Comparison of ENCODE assay signal across 16 cellular contexts in the genomic region with DNA sequence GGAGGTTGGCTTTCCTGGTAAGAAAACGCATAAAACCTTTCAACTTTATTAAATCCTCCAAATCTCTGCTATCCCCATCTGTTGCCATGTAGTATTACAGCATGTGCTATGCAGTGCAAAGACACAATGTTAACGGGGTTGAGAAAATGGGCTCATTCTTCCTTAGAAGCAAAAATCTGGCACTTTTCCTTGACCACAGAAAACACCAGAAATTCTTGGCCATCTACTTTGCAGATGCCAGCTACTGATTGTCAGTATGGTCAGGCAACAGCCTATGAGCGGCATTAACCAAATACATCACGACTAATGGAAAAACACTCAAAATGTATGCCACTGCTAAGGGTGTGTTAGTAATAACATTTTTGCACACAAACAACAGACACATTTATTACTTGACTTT.
DNase-seq lines count a peak whose midpoint lies in the region; ATAC-seq and TF ChIP-seq lines count a peak whose summit lies in the region.
"Had no signal": no experiment of that assay in that cellular context is flagged by ENCODE, and none has a peak within 500 bp of the region (broad histone marks: within the 10 kb centered on the region; RNA-seq: fewer than 3 reads in every experiment).

No MANE protein-coding gene starts in this region.

- no peaks in the 10 kb centered on the region for H3K4me1 ChIP-seq in heart right ventricle
- H3K4me1 ChIP-seq: Peyer's patch had no signal

- intact Hi-C loops in heart right ventricle (cut with DNase I): no loop called here

- H3K36me3 ChIP-seq in heart right ventricle: no peaks in the 10 kb centered on the region
- H3K36me3 ChIP-seq: Peyer's patch had no signal

- no peak for ATAC-seq in GM18498 (IDR thresholded peaks at IDR 0.05; ENCODE audit: unreplicated experiment)
- ATAC-seq in heart right ventricle: no peak
- ATAC-seq: K562 had no signal

- WGBS in heart right ventricle, 2 donors: 86 to 90% methylated on average over 4 of the region's 4 CpGs

- no peak overlapping the region for H3K4me3 ChIP-seq in heart right ventricle
- H3K4me3 ChIP-seq: K562, Peyer's patch had no signal

- H3K27me3 ChIP-seq in heart right ventricle: peaks cover 0 to 3% (median 0%) of the 10 kb centered on the region in 7 donors
- H3K27me3 ChIP-seq: Peyer's patch had no signal

- TF ChIP-seq CTCF in heart right ventricle (IDR thresholded peaks at IDR 0.05): no peak

- H3K9me3 ChIP-seq in heart right ventricle: no peaks in the 10 kb centered on the region
- H3K9me3 ChIP-seq: Peyer's patch had no signal

- H3K27ac ChIP-seq in heart right ventricle: no peak overlapping the region
- H3K27ac ChIP-seq: Peyer's patch had no signal

- DNase-seq in AG08395 (ENCODE audit: low spot score): peak; percentile 49
- peak; percentile 39 for DNase-seq in GM04503 (ENCODE audit: low read depth)
- DNase-seq in RPMI7951 (ENCODE audit: low read depth): peak; percentile 75
- DNase-seq in globus pallidus (ENCODE audit: low spot score): peak; percentile 17
- no peak for DNase-seq in heart right ventricle
- DNase-seq in SK-N-DZ (ENCODE audit: low spot score): no peak
- no peak for DNase-seq in DMS53 (lab: John Stamatoyannopoulos, UW)
- DNase-seq: CD4-positive, alpha-beta T cell; NCI-H1092; NCI-H1694; NCI-H345; NCI-H748 treated with DMSO at 0.1 percent for 48 hours; Peyer's patch; SHP77 treated with DMSO at 0.1 percent for 48 hours had no signal

Comparison
In these comparisons a context has a peak if more than half of its experiments do, and no peak if none do; other contexts are left out.
1. DNase-seq: peak in AG08395 (single experiment), GM04503 (single experiment), RPMI7951 (single experiment) and globus pallidus (single experiment); none in heart right ventricle (0 of 2), SK-N-DZ (single experiment) and DMS53 (single experiment).